19 cellular contexts compared by ENCODE assay signal in genomic region chr6:141035312-141036058, GRCh38.
A peak's percentile ranks its signal among the peaks of the same experiment; 100 is the strongest.
DNase-seq lines count a peak whose midpoint lies in the region; ATAC-seq, FAIRE-seq and TF ChIP-seq lines count a peak whose summit lies in the region.
"Had no signal": no experiment of that assay in that cellular context is flagged by ENCODE, and none has a peak within 500 bp of the region (broad histone marks: within the 10 kb centered on the region; RNA-seq: fewer than 3 reads in every experiment).

No MANE protein-coding gene starts in this region.

- no peak overlapping the region for H3K27ac Mint-ChIP-seq in astrocyte (ENCODE audit: unreplicated experiment)
- H3K27ac Mint-ChIP-seq: HFFc6 had no signal

- no peak overlapping the region for H3K9ac ChIP-seq in HCT116 (ENCODE audit: low read length)
- no peak overlapping the region for H3K9ac ChIP-seq in astrocyte (ENCODE audit: low read length)
- H3K9ac ChIP-seq in mesenchymal stem cell (ENCODE audit: low read length): no peak overlapping the region

- H3K4me1 ChIP-seq in HCT116 (ENCODE audit: control insufficient read depth in 1 of 2, insufficient read depth in 2 of 2, low read length in 2 of 2): no peaks in the 10 kb centered on the region
- no peaks in the 10 kb centered on the region for H3K4me1 ChIP-seq in astrocyte (ENCODE audit: insufficient read depth, low read length)
- H3K4me1 ChIP-seq in right lobe of liver: no peaks in the 10 kb centered on the region
- no peaks in the 10 kb centered on the region for H3K4me1 ChIP-seq in SJCRH30
- H3K4me1 ChIP-seq in mesenchymal stem cell (ENCODE audit: control insufficient read depth, insufficient read depth, low read depth, low read length): no peaks in the 10 kb centered on the region
- H3K4me1 ChIP-seq: A549, BE2C, HAP-1 had no signal

- intact Hi-C loops in HCT116 (cut with micrococcal nuclease): no loop called here
- intact Hi-C loops in right lobe of liver (cut with DNase I): no loop called here

- ATAC-seq in HCT116 (no peak), right lobe of liver (peak in 3 of 4 donors; percentile 29 to 57 (median 43))
- ATAC-seq: A549 had no signal

- peaks cover 2% of the 10 kb centered on the region; the same call in 1 of the 2 replicates for H3K9me2 ChIP-seq in HCT116 (ENCODE audit: insufficient read depth)

- H2AFZ ChIP-seq in HCT116 (ENCODE audit: low read depth, low read length, poor library complexity, severe bottlenecking) (peak overlapping the region; percentile 38), astrocyte (ENCODE audit: low read depth, low read length) (no peak overlapping the region), mesenchymal stem cell (ENCODE audit: low read depth, low read length) (no peak overlapping the region)

- H3K9me3 ChIP-seq in HCT116 (ENCODE audit: control insufficient read depth in 1 of 2, insufficient read depth in 1 of 2, low read depth in 1 of 2, low read length in 2 of 2): no peaks in the 10 kb centered on the region
- H3K9me3 ChIP-seq in astrocyte (ENCODE audit: insufficient read depth, low read depth, low read length): no peaks in the 10 kb centered on the region
- H3K9me3 ChIP-seq in right lobe of liver: no peaks in the 10 kb centered on the region
- H3K9me3 ChIP-seq in SJCRH30 (replicated peaks): no peaks in the 10 kb centered on the region
- no peaks in the 10 kb centered on the region for H3K9me3 ChIP-seq in mesenchymal stem cell (ENCODE audit: control insufficient read depth, low read length)
- H3K9me3 ChIP-seq: A549, BE2C, HAP-1 had no signal

- TF ChIP-seq RAD21 in HCT116 (IDR thresholded peaks at IDR 0.05; ENCODE audit: low read depth): no peak

- no peaks in the 10 kb centered on the region for H3K27me3 ChIP-seq in HCT116 (ENCODE audit: insufficient read depth, low read length)
- H3K27me3 ChIP-seq in astrocyte (ENCODE audit: insufficient read depth, low read length): no peaks in the 10 kb centered on the region
- H3K27me3 ChIP-seq in right lobe of liver: no peaks in the 10 kb centered on the region
- H3K27me3 ChIP-seq in SJCRH30: no peaks in the 10 kb centered on the region
- H3K27me3 ChIP-seq in mesenchymal stem cell (ENCODE audit: control insufficient read depth in 1 of 2, insufficient read depth in 1 of 2, low read length in 2 of 2): no peaks in the 10 kb centered on the region
- H3K27me3 ChIP-seq: BE2C had no signal

- H3K9me3 Mint-ChIP-seq in astrocyte (ENCODE audit: unreplicated experiment): peaks cover 3% of the 10 kb centered on the region

- H3K4me3 ChIP-seq in HCT116 (replicated peaks in 1 of 2; ENCODE audit: low read depth in 1 of 2, low read length in 2 of 2) (no peak overlapping the region), astrocyte (ENCODE audit: insufficient read depth, low read depth, low read length) (no peak overlapping the region), right lobe of liver (no peak overlapping the region), SJCRH30 (no peak overlapping the region), mesenchymal stem cell (ENCODE audit: insufficient read depth in 1 of 2, low read depth in 1 of 2, low read length in 2 of 2) (no peak overlapping the region)
- H3K4me3 ChIP-seq: A549, HAP-1 had no signal

- no peaks in the 10 kb centered on the region for H3K4me1 Mint-ChIP-seq in astrocyte (ENCODE audit: low read depth, unreplicated experiment)
- H3K4me1 Mint-ChIP-seq: CD4-positive, alpha-beta memory T cell had no signal

- no peak overlapping the region for H3K4me3 Mint-ChIP-seq in astrocyte (ENCODE audit: unreplicated experiment)
- H3K4me3 Mint-ChIP-seq: CD4-positive, alpha-beta memory T cell; HFFc6 had no signal

- no peak overlapping the region for H4K8ac ChIP-seq in mesenchymal stem cell (ENCODE audit: low read length)

- 44% methylated on average over 4 of the region's 4 CpGs for WGBS in right lobe of liver (ENCODE audit: insufficient coverage, low coverage, low lambda C conversion rate, missing lambda C conversion rate)
- WGBS in mesenchymal stem cell: 100% methylated on average over 3 of the region's 4 CpGs

- TF ChIP-seq POLR2A in HCT116 (IDR thresholded peaks at IDR 0.05; ENCODE audit: borderline replicate concordance, extremely low read depth, insufficient read depth, insufficient read length) (no peak), right lobe of liver (IDR thresholded peaks at IDR 0.05) (no peak)

- no peak overlapping the region for H3K23ac ChIP-seq in mesenchymal stem cell (ENCODE audit: low read length in 2 of 2)

- TF ChIP-seq CTCF in HCT116 (IDR thresholded peaks at IDR 0.05 in 2 of 3, conservative IDR thresholded peaks at IDR 0.05 in 1 of 3; ENCODE audit: borderline replicate concordance in 1 of 3, insufficient read depth in 1 of 3, low read depth in 2 of 3, low read length in 2 of 3) (no peak), astrocyte (IDR thresholded peaks at IDR 0.05; ENCODE audit: insufficient read depth, low read depth, low read length) (no peak), right lobe of liver (IDR thresholded peaks at IDR 0.05) (no peak)

- no peak overlapping the region for H2BK12ac ChIP-seq in mesenchymal stem cell (ENCODE audit: low read length in 2 of 2)

- RAD21 ChIA-PET in HCT116 (lab: Charles Lee; ENCODE audit: low non-redundant PET in 1 of 2, low total read pairs in 2 of 2, uncharacterized antibody in 2 of 2, unreplicated experiment in 2 of 2): no interaction called here

- no peak overlapping the region for H3K18ac ChIP-seq in mesenchymal stem cell (ENCODE audit: low read depth in 1 of 2, low read length in 2 of 2)

- no peak overlapping the region for H2BK120ac ChIP-seq in mesenchymal stem cell (ENCODE audit: low read depth, low read length)

- H3K27ac ChIP-seq in HCT116 (ENCODE audit: low read depth, low read length): no peak overlapping the region
- H3K27ac ChIP-seq in astrocyte (ENCODE audit: low read depth, low read length): no peak overlapping the region
- H3K27ac ChIP-seq in right lobe of liver: no peak overlapping the region
- H3K27ac ChIP-seq in SJCRH30: no peak overlapping the region
- no peak overlapping the region for H3K27ac ChIP-seq in mesenchymal stem cell (ENCODE audit: low read length, poor library complexity, severe bottlenecking)
- H3K27ac ChIP-seq: A549, C4-2B, HL-60 had no signal

- no peaks in the 10 kb centered on the region for H3K27me3 Mint-ChIP-seq in astrocyte (ENCODE audit: low read depth, unreplicated experiment)
- H3K27me3 Mint-ChIP-seq: CD4-positive, alpha-beta memory T cell had no signal

- no peak overlapping the region for H2BK15ac ChIP-seq in mesenchymal stem cell (ENCODE audit: low read depth, poor library complexity, severe bottlenecking)

- no TSS peak for BruUV-seq in HCT116 (replicated peaks; lab: Mats Ljungman, UMichigan)

- H3K14ac ChIP-seq in mesenchymal stem cell (ENCODE audit: low read length in 2 of 2): no peak overlapping the region

- no peaks in the 10 kb centered on the region for H4K20me1 ChIP-seq in HCT116 (ENCODE audit: insufficient read depth)
- H4K20me1 ChIP-seq in astrocyte (ENCODE audit: insufficient read depth, low read length): no peaks in the 10 kb centered on the region

- no peaks in the 10 kb centered on the region for H3K36me3 Mint-ChIP-seq in astrocyte (ENCODE audit: low read depth, unreplicated experiment)
- H3K36me3 Mint-ChIP-seq: CD4-positive, alpha-beta memory T cell had no signal

- POLR2A ChIA-PET in HCT116 (lab: Charles Lee): no interaction called here

- H3K79me1 ChIP-seq in mesenchymal stem cell (replicated peaks; ENCODE audit: low read length, poor library complexity, severe bottlenecking): no peaks in the 10 kb centered on the region

- H3K79me2 ChIP-seq in HCT116 (ENCODE audit: insufficient read depth, low read length): no peaks in the 10 kb centered on the region
- H3K79me2 ChIP-seq in astrocyte (ENCODE audit: insufficient read depth, low read length): no peaks in the 10 kb centered on the region

- H3K36me3 ChIP-seq in HCT116 (ENCODE audit: control insufficient read depth in 1 of 2, insufficient read depth in 2 of 2, low read length in 2 of 2): no peaks in the 10 kb centered on the region
- no peaks in the 10 kb centered on the region for H3K36me3 ChIP-seq in astrocyte (ENCODE audit: insufficient read depth, low read length)
- no peaks in the 10 kb centered on the region for H3K36me3 ChIP-seq in right lobe of liver
- H3K36me3 ChIP-seq in SJCRH30: no peaks in the 10 kb centered on the region
- no peaks in the 10 kb centered on the region for H3K36me3 ChIP-seq in mesenchymal stem cell (ENCODE audit: control insufficient read depth in 1 of 2, insufficient read depth in 2 of 2, low read depth in 1 of 2, low read length in 2 of 2)
- H3K36me3 ChIP-seq: BE2C, HAP-1 had no signal

- no peak overlapping the region for H2BK5ac ChIP-seq in mesenchymal stem cell (ENCODE audit: low read depth, low read length, poor library complexity, severe bottlenecking)

- no peak overlapping the region for H3K4ac ChIP-seq in mesenchymal stem cell (ENCODE audit: low read depth in 1 of 2, low read length in 2 of 2)

- no peak overlapping the region for H3K4me2 ChIP-seq in HCT116 (ENCODE audit: low read length)
- H3K4me2 ChIP-seq in astrocyte (ENCODE audit: low read length): no peak overlapping the region
- H3K4me2 ChIP-seq in mesenchymal stem cell (ENCODE audit: low read length, poor library complexity, severe bottlenecking): no peak overlapping the region
- H3K4me2 ChIP-seq: A549 had no signal

- CTCF ChIA-PET in HCT116 (lab: Charles Lee): no interaction called here

- FAIRE-seq in astrocyte (lab: Jason Lieb, UNC): no peak
- FAIRE-seq: A549, GM12892, H1 had no signal

- DNase-seq in HCT116 (ENCODE audit: low read depth, low spot score) (no peak), astrocyte (ENCODE audit: low read depth) (peak; percentile 12), right lobe of liver (no peak), SJCRH30 (no peak), mesenchymal stem cell (no peak)
- no peak for DNase-seq in stimulated activated CD4-positive, alpha-beta T cell treated with anti-CD3 and anti-CD28 coated beads, Interleukin-4, amount 100 ng/mL, for 1 hour
- DNase-seq: BE2C; CD4-positive, alpha-beta memory T cell; DMS79 treated with DMSO at 0.1 percent for 48 hours; EL; GDM1; HFFc6; IMR-90 had no signal

- H4K91ac ChIP-seq in mesenchymal stem cell (ENCODE audit: low read length): no peak overlapping the region

- H2AK5ac ChIP-seq in mesenchymal stem cell (ENCODE audit: low read length, severe bottlenecking): no peak overlapping the region

TF ChIP-seq in HCT116, 20 proteins besides CTCF, POLR2A, EP300 and RAD21 (continues in another document):
- no peak for TF ChIP-seq EZH2phosphoT487 (IDR thresholded peaks at IDR 0.05; ENCODE audit: borderline replicate concordance)
